In the genomic region with DNA sequence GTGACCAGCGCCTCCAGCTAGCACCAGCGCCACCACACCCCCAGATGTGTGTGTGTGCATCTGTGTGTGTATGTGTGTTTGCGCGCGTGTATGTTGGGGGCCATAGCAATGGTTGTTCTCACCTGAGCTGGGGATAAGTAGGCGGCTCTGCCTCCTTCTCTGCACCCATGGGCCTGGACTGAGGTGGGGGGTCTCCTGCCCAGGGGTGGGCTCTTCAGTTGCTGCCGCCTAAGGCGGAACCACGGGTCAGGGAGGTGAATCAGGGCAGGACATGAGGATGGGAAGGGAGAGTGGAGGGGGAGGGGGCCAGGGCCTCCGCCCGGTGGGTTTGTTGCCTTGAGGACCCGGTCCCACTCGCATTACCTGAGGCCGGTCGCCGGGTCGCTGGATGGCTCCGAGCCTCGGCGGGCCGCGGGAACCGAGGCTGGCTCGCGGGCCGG, we compare ENCODE assay signal across 8 cellular contexts. TPM values are rescaled to one million over a fixed set of nuclear protein-coding genes. Genes with fewer than 3 reads are reported as not detected.
DNase-seq lines count a peak whose midpoint lies in the region; TF ChIP-seq lines count a peak whose summit lies in the region.

No MANE protein-coding gene starts in this region.

- no peak overlapping the region for H3K27ac ChIP-seq in WERI-Rb-1
- H3K27ac ChIP-seq in temporal lobe (ENCODE audit: low read depth, low read length) = peak overlapping the region; percentile 59

- peaks cover 15% of the 10 kb centered on the region for H3K27me3 ChIP-seq in WERI-Rb-1 (ENCODE audit: insufficient read depth, low read depth, severe bottlenecking)

- TF ChIP-seq CTCF in WERI-Rb-1 (IDR thresholded peaks at IDR 0.05; ENCODE audit: low read depth, low read length) = no peak

- peak overlapping the region; percentile 48 for H3K4me3 ChIP-seq in WERI-Rb-1 (ENCODE audit: low read depth, low read length)

- no peaks in the 10 kb centered on the region for H3K36me3 ChIP-seq in WERI-Rb-1

- no peaks in the 10 kb centered on the region for H3K9me3 ChIP-seq in WERI-Rb-1 (ENCODE audit: severe bottlenecking)

- peak; percentile 14 for DNase-seq in activated CD4-positive, alpha-beta T cell treated with anti-CD3 and anti-CD28 coated beads, Interleukin-2, amount 50 U/mL, for 1 hour
- no peak for DNase-seq in activated CD4-positive, alpha-beta T cell treated with anti-CD3 and anti-CD28 coated beads for 4 hours
- DNase-seq in WERI-Rb-1 (no peak), left kidney (ENCODE audit: low read depth, low spot score) (peak; percentile 26), NCI-H1436 (lab: John Stamatoyannopoulos, UW) (no peak), SIG-M5 (lab: John Stamatoyannopoulos, UW) (no peak)
- DNase-seq in stimulated activated CD8-positive, alpha-beta memory T cell treated with anti-CD3 and anti-CD28 coated beads, Interleukin-4, amount 100 ng/mL, for 48 hours = no peak

RNA-seq across cellular contexts. Expression of a gene that starts 0.3 kb away (rescaled TPM):
- total RNA-seq in temporal lobe = 51.4 TPM

RNA-seq across cellular contexts. Expression of a gene that starts 19.1 kb away (rescaled TPM):
- total RNA-seq in temporal lobe = 1.7 TPM

RNA-seq across cellular contexts. Expression of a gene that starts 47.7 kb away (rescaled TPM):
- 25.3 TPM for total RNA-seq in temporal lobe

RNA-seq across cellular contexts. Expression of a gene that starts 51.5 kb away (rescaled TPM):
- 0.98 TPM for total RNA-seq in temporal lobe

Comparison
In these comparisons a context has a peak if more than half of its experiments do, and no peak if none do; other contexts are left out.
1. DNase-seq: peak in activated CD4-positive, alpha-beta T cell treated with anti-CD3 and anti-CD28 coated beads, Interleukin-2, amount 50 U/mL, for 1 hour (single experiment) and left kidney (single experiment); none in activated CD4-positive, alpha-beta T cell treated with anti-CD3 and anti-CD28 coated beads for 4 hours (0 of 2), WERI-Rb-1 (single experiment), NCI-H1436 (single experiment), SIG-M5 (single experiment) and stimulated activated CD8-positive, alpha-beta memory T cell treated with anti-CD3 and anti-CD28 coated beads, Interleukin-4, amount 100 ng/mL, for 48 hours (single experiment).